ENCODE assay signal across 27 cellular contexts in genomic region chr14:97642631-97643030, GRCh38.
"Had no signal": no experiment of that assay in that cellular context is flagged by ENCODE, and none has a peak within 500 bp of the region (broad histone marks: within the 10 kb centered on the region; RNA-seq: fewer than 3 reads in every experiment).

No MANE protein-coding gene starts in this region.

- H3K4me1 Mint-ChIP-seq: stimulated activated naive B cell treated with anti-CD40 and anti-IgM and Interleukin-4, amounts not matched to agents 10 μg/mL and 1 μg/mL and 100 μg/mL, for 72 hours had no signal

- H3K4me3 Mint-ChIP-seq: activated CD4-positive, alpha-beta memory T cell treated with anti-CD3 and anti-CD28 coated beads for 36 hours; activated CD4-positive, alpha-beta T cell treated with anti-CD3 and anti-CD28 coated beads, Interleukin-2, amount 10 ng/mL, durations not matched to agents 24 days and 14 days; activated T-cell treated with anti-CD3 and anti-CD28 coated beads, Interleukin-2, amount 50 U/mL, for 24 hours; activated T-helper 17 cell treated with anti-CD3 and anti-CD28 coated beads, Interleukin-2, amount 50 U/mL, for 72 hours; central memory CD8-positive, alpha-beta T cell; dendritic cell treated with granulocyte-macrophage colony-stimulating factor and Interleukin-4, amounts not matched to agents 40 ng/mL and 50 ng/mL, for 4 days; endodermal cell; nephron progenitor cell; stimulated activated naive B cell treated with anti-CD40 and anti-IgM and Interleukin-4, amounts not matched to agents 10 μg/mL and 1 μg/mL and 100 μg/mL, for 72 hours; T-helper 1 cell treated with Interleukin-12 subunit alpha and Interleukin-12 subunit beta and Interleukin-4 antibody, amounts not matched to agents 30 μg/mL and 1 μg/mL, for 36 hours had no signal

- H3K4me3 ChIP-seq: left ventricle myocardium inferior, lung, ovary, sigmoid colon, stomach, transverse colon had no signal

- ATAC-seq: activated T-helper 17 cell treated with anti-CD3 and anti-CD28 coated beads, Interleukin-2, amount 50 U/mL, for 72 hours; esophagus mucosa; stimulated activated naive B cell treated with anti-CD40 and anti-IgM and Interleukin-4, amounts not matched to agents 10 μg/mL and 1 μg/mL and 100 μg/mL, for 72 hours had no signal

- DNase-seq: activated CD4-positive, alpha-beta memory T cell treated with anti-CD3 and anti-CD28 coated beads for 36 hours; activated CD4-positive, alpha-beta T cell treated with anti-CD3 and anti-CD28 coated beads, Interleukin-2, amount 10 ng/mL, durations not matched to agents 24 days and 14 days; activated CD4-positive, CD25-positive, alpha-beta regulatory T cell treated with anti-CD3 and anti-CD28 coated beads, Interleukin-2, amount 50 U/mL, for 72 hours; activated CD8-positive, alpha-beta memory T cell treated with anti-CD3 and anti-CD28 coated beads, Interleukin-2, amount 50 U/mL, for 48 hours; activated gamma-delta T cell treated with Interleukin-2 at 50 U/mL for 16 hours; activated T-cell treated with anti-CD3 and anti-CD28 coated beads, Interleukin-2, amount 50 U/mL, for 24 hours; anterior cingulate cortex; endodermal cell; foreskin melanocyte; left ventricle myocardium inferior; nephron progenitor cell; ovary; retina; sigmoid colon; small intestine; stimulated activated naive B cell treated with anti-CD40 and anti-IgM and Interleukin-4, amounts not matched to agents 10 μg/mL and 1 μg/mL and 100 μg/mL, for 72 hours; stomach; T-helper 9 cell; transverse colon had no signal

- H3K36me3 ChIP-seq: left ventricle myocardium inferior, ovary, sigmoid colon, stomach, transverse colon had no signal

- H3K9me3 Mint-ChIP-seq: activated CD4-positive, alpha-beta memory T cell treated with anti-CD3 and anti-CD28 coated beads for 36 hours; activated T-cell treated with anti-CD3 and anti-CD28 coated beads, Interleukin-2, amount 50 U/mL, for 24 hours; dendritic cell treated with granulocyte-macrophage colony-stimulating factor and Interleukin-4, amounts not matched to agents 40 ng/mL and 50 ng/mL, for 4 days; endodermal cell had no signal

- H3K9me3 ChIP-seq: left ventricle myocardium inferior, ovary, sigmoid colon, stomach, transverse colon had no signal

- H3K27me3 Mint-ChIP-seq: activated CD4-positive, alpha-beta memory T cell treated with anti-CD3 and anti-CD28 coated beads for 36 hours; activated T-cell treated with anti-CD3 and anti-CD28 coated beads, Interleukin-2, amount 50 U/mL, for 24 hours; activated T-helper 17 cell treated with anti-CD3 and anti-CD28 coated beads, Interleukin-2, amount 50 U/mL, for 72 hours; central memory CD8-positive, alpha-beta T cell; dendritic cell treated with granulocyte-macrophage colony-stimulating factor and Interleukin-4, amounts not matched to agents 40 ng/mL and 50 ng/mL, for 4 days; stimulated activated naive B cell treated with anti-CD40 and anti-IgM and Interleukin-4, amounts not matched to agents 10 μg/mL and 1 μg/mL and 100 μg/mL, for 72 hours had no signal

- H3K27ac ChIP-seq: left ventricle myocardium inferior, ovary, sigmoid colon, stomach, transverse colon, VCaP had no signal

- H3K27ac Mint-ChIP-seq: activated CD4-positive, alpha-beta memory T cell treated with anti-CD3 and anti-CD28 coated beads for 36 hours; activated CD4-positive, alpha-beta T cell treated with anti-CD3 and anti-CD28 coated beads, Interleukin-2, amount 10 ng/mL, durations not matched to agents 24 days and 14 days; activated T-cell treated with anti-CD3 and anti-CD28 coated beads, Interleukin-2, amount 50 U/mL, for 24 hours; activated T-helper 17 cell treated with anti-CD3 and anti-CD28 coated beads, Interleukin-2, amount 50 U/mL, for 72 hours; dendritic cell treated with granulocyte-macrophage colony-stimulating factor and Interleukin-4, amounts not matched to agents 40 ng/mL and 50 ng/mL, for 4 days; endodermal cell; nephron progenitor cell; progenitor cell of endocrine pancreas; stimulated activated naive B cell treated with anti-CD40 and anti-IgM and Interleukin-4, amounts not matched to agents 10 μg/mL and 1 μg/mL and 100 μg/mL, for 72 hours; T-helper 1 cell treated with Interleukin-12 subunit alpha and Interleukin-12 subunit beta and Interleukin-4 antibody, amounts not matched to agents 30 μg/mL and 1 μg/mL, for 36 hours had no signal

- H3K27me3 ChIP-seq: ovary, sigmoid colon, stomach, transverse colon had no signal

- H3K36me3 Mint-ChIP-seq: activated CD4-positive, alpha-beta memory T cell treated with anti-CD3 and anti-CD28 coated beads for 36 hours; stimulated activated naive B cell treated with anti-CD40 and anti-IgM and Interleukin-4, amounts not matched to agents 10 μg/mL and 1 μg/mL and 100 μg/mL, for 72 hours had no signal

- H3K4me1 ChIP-seq: left ventricle myocardium inferior, sigmoid colon, stomach, transverse colon had no signal
